ENCODE assay signal across 8 cellular contexts in the genomic region with DNA sequence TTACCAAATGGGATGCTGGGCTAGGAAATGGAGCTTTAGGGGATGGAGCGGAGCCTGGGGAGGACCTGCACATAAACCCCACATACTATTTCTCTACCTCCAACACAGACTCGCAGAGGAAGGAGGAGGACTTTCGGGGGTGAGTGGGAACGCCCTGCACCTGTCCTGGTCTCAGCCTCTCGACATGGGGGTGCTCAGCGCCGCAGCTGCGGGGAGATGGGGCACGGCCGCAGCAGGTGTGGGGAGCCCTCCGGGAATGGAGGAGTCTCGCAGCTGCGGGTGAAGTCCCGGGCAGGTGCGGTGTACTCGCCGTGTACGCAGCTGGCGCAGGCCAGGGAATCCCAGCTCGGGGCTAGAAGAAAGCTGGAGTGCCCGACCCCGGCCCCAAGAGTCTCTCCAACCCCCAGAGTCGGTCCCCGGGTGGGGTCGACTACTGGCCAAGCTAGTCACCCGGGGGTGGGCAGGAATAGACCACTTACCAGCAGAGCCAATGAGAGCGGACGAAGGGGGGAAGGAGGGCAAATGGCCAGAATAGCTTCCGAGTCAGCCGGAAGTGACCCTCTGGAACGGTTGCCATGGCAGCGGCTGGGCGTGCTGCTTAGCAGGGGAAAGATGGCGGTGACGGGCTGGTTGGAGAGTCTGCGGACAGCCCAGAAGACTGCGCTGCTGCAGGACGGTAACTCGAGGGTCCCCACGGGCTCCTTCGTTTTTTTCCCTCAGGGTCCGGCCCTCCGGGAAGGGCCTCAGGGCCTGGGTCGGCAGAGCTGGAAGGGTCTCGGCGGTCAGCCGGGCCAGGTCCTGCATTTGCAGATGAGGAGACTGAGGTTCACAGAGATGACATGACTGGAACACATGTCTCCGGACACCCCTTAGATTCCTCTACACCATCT. TPM values are rescaled to one million over a fixed set of nuclear protein-coding genes. Genes with fewer than 3 reads are reported as not detected.
DNase-seq lines count a peak whose midpoint lies in the region; ATAC-seq and TF ChIP-seq lines count a peak whose summit lies in the region.

A gene (plus strand): TSS at position 597 of the 890 bp plus-strand sequence. CDS start 16 bp downstream, at position 613.
A gene (minus strand): TSS at position 533 of the 890 bp plus-strand sequence. CDS start 897 bp downstream, outside the sequence.

- TF ChIP-seq CTCF in endodermal cell (conservative IDR thresholded peaks at IDR 0.05) = no peak

- no peaks in the 10 kb centered on the region for H3K9me3 ChIP-seq in endodermal cell (ENCODE audit: control insufficient read depth, low read length)

- H3K79me1 ChIP-seq in mesendoderm (ENCODE audit: low read length) = peaks cover 7% of the 10 kb centered on the region

- H3K56ac ChIP-seq in mesendoderm (ENCODE audit: low read length) = peak within 1 kb of the TSS; percentile 96

- H2AK5ac ChIP-seq in mesendoderm (ENCODE audit: low read length) = no peak within 1 kb of the TSS

- H2BK120ac ChIP-seq in mesendoderm (ENCODE audit: low read depth, low read length) = no peak within 1 kb of the TSS

- H4K8ac ChIP-seq in mesendoderm (ENCODE audit: low read depth, low read length) = peak within 1 kb of the TSS; percentile 1

- H3K23ac ChIP-seq in mesendoderm (ENCODE audit: low read length) = peak within 1 kb of the TSS; percentile 72

- no peaks in the 10 kb centered on the region for H3K27me3 ChIP-seq in endodermal cell (ENCODE audit: control insufficient read depth, insufficient read depth, low read length, poor library complexity, severe bottlenecking)
- H3K27me3 ChIP-seq in mesendoderm (ENCODE audit: insufficient read depth, low read length, poor library complexity) = no peaks in the 10 kb centered on the region

- H3K36me3 Mint-ChIP-seq in endodermal cell (ENCODE audit: low read depth) = peaks cover 23% of the 10 kb centered on the region

- 0% methylated on average over 27 to 47 of the region's 48 CpGs for WGBS in endodermal cell (ENCODE audit: insufficient coverage in 1 of 2, insufficient read length in 1 of 2), 2 experiments
- no CpG with 5 or more reads among the region's 48 CpGs for WGBS in mesendoderm (ENCODE audit: extremely low coverage, insufficient coverage, low lambda C conversion rate)

- peak; percentile 84 for DNase-seq in COR-L47 (lab: John Stamatoyannopoulos, UW)
- DNase-seq in HT1080 (ENCODE audit: low read depth) = peak; percentile 92
- DNase-seq in NOMO-1 treated with DMSO at 0.1 percent for 48 hours (lab: John Stamatoyannopoulos, UW; ENCODE audit: unreplicated experiment) = peak; percentile 92
- DNase-seq in activated CD8-positive, alpha-beta memory T cell treated with anti-CD3 and anti-CD28 coated beads, Interleukin-2, amount 50 U/mL, for 24 hours (ENCODE audit: extremely low read depth) = peak; percentile 84
- peak; percentile 98 for DNase-seq in endodermal cell
- DNase-seq in mesendoderm = peak; percentile 97
- peak; percentile 80 for DNase-seq in stimulated activated CD8-positive, alpha-beta memory T cell treated with anti-CD3 and anti-CD28 coated beads, Interleukin-12 subunit alpha, Interleukin-12 subunit beta, amount 100 ng/mL, for 4 hours (ENCODE audit: low read depth)

- H3K79me2 ChIP-seq in mesendoderm (ENCODE audit: control insufficient read depth, insufficient read depth, low read length) = peaks cover 4% of the 10 kb centered on the region

- H3K4ac ChIP-seq in mesendoderm (ENCODE audit: low read depth, low read length) = peak within 1 kb of the TSS; percentile 44

- H3K27ac Mint-ChIP-seq in endodermal cell = peak within 1 kb of the TSS; percentile 85

- H2BK15ac ChIP-seq in mesendoderm (replicated peaks; ENCODE audit: low read depth) = no peak within 1 kb of the TSS

- H3K18ac ChIP-seq in mesendoderm (ENCODE audit: low read length) = peak within 1 kb of the TSS; percentile 35

- H4K5ac ChIP-seq in mesendoderm (ENCODE audit: low read length) = no peak within 1 kb of the TSS

- no peaks in the 10 kb centered on the region for H3K27me3 Mint-ChIP-seq in endodermal cell (ENCODE audit: insufficient read depth)

- no peaks in the 10 kb centered on the region for H3K9me3 Mint-ChIP-seq in endodermal cell

- peak within 1 kb of the TSS; percentile 92 for H3K4me3 Mint-ChIP-seq in endodermal cell

- H3K4me1 ChIP-seq in endodermal cell (ENCODE audit: control insufficient read depth, insufficient read depth, low read length) (no peaks in the 10 kb centered on the region), mesendoderm (ENCODE audit: control insufficient read depth, low read depth, low read length) (peaks cover 6% of the 10 kb centered on the region)

- peaks cover 34% of the 10 kb centered on the region for H3K36me3 ChIP-seq in endodermal cell (ENCODE audit: control insufficient read depth, insufficient read depth, low read length)
- no peaks in the 10 kb centered on the region for H3K36me3 ChIP-seq in mesendoderm (ENCODE audit: control insufficient read depth, insufficient read depth, low read length)

- H3K4me2 ChIP-seq in mesendoderm (ENCODE audit: low read length) = peak within 1 kb of the TSS; percentile 90

- peaks cover 18% of the 10 kb centered on the region for H3K4me1 Mint-ChIP-seq in endodermal cell

- H3K4me3 ChIP-seq in endodermal cell (ENCODE audit: low read length) = peak within 1 kb of the TSS; percentile 90
- peak within 1 kb of the TSS; percentile 90 for H3K4me3 ChIP-seq in mesendoderm (ENCODE audit: low read length)

- ATAC-seq in GM21360 (IDR thresholded peaks at IDR 0.05; ENCODE audit: unreplicated experiment) = peak; percentile 90

- H2BK5ac ChIP-seq in mesendoderm (ENCODE audit: low read length) = peak within 1 kb of the TSS; percentile 13

- H3K27ac ChIP-seq in endodermal cell (ENCODE audit: low read depth, low read length) = no peak within 1 kb of the TSS
- no peak within 1 kb of the TSS for H3K27ac ChIP-seq in mesendoderm (ENCODE audit: low read depth, low read length)

- peak within 1 kb of the TSS; percentile 57 for H3K9ac ChIP-seq in endodermal cell (ENCODE audit: extremely low read depth, low read length, poor library complexity, severe bottlenecking)
- peak within 1 kb of the TSS; percentile 91 for H3K9ac ChIP-seq in mesendoderm (ENCODE audit: low read length)

RNA-seq across cellular contexts. Expression of the first gene that starts in this region (rescaled TPM):
- total RNA-seq in HT1080 (2014; rRNA removed; shearing (Covaris generic)) = 33.4 and 36.2 TPM in 2 replicates
- polyA plus RNA-seq in HT1080 (2015; cell fraction: cytosol; rRNA removed) = 39.6 and 48.8 TPM in 2 replicates
- polyA plus RNA-seq in HT1080 (2015; cell fraction: nucleus; rRNA removed) = 24.0 and 27.4 TPM in 2 replicates
- 10 to 100 TPM; 33.3 to 52.0 TPM for total RNA-seq in endodermal cell
- 43.1 TPM for polyA plus RNA-seq in endodermal cell (2013, experiment 1 of 2)
- 46.7 TPM for polyA plus RNA-seq in endodermal cell (2013, experiment 2 of 2)
- 29.5 TPM for polyA plus RNA-seq in mesendoderm (2013, experiment 1 of 2)
- polyA plus RNA-seq in mesendoderm (2013, experiment 2 of 2) = 27.4 TPM

RNA-seq across cellular contexts. Expression of the second gene that starts in this region (rescaled TPM):
- 12.4 and 14.0 TPM in 2 replicates for total RNA-seq in HT1080 (2014; rRNA removed; shearing (Covaris generic))
- 22.7 and 25.0 TPM in 2 replicates for polyA plus RNA-seq in HT1080 (2015; cell fraction: cytosol; rRNA removed)
- polyA plus RNA-seq in HT1080 (2015; cell fraction: nucleus; rRNA removed) = 71.9 and 80.4 TPM in 2 replicates
- 10 to 100 TPM; 51.8 to 59.3 TPM for total RNA-seq in endodermal cell
- polyA plus RNA-seq in endodermal cell (2013, experiment 1 of 2) = 39.0 TPM
- 28.8 TPM for polyA plus RNA-seq in endodermal cell (2013, experiment 2 of 2)
- polyA plus RNA-seq in mesendoderm (2013, experiment 1 of 2) = 9.4 TPM
- polyA plus RNA-seq in mesendoderm (2013, experiment 2 of 2) = 10.0 TPM
